ENCODE assay signal across 10 cellular contexts in genomic region chr17:17269926-17270773, GRCh38. TPM values are rescaled to one million over a fixed set of nuclear protein-coding genes. Genes with fewer than 3 reads are reported as not detected.
DNase-seq lines count a peak whose midpoint lies in the region; ATAC-seq and TF ChIP-seq lines count a peak whose summit lies in the region.
"Had no signal": no experiment of that assay in that cellular context is flagged by ENCODE, and none has a peak within 500 bp of the region (broad histone marks: within the 10 kb centered on the region; RNA-seq: fewer than 3 reads in every experiment).

No MANE protein-coding gene starts in this region.

- no peaks in the 10 kb centered on the region for H3K4me1 Mint-ChIP-seq in activated CD4-positive, alpha-beta T cell treated with anti-CD3 and anti-CD28 coated beads for 36 hours
- no peaks in the 10 kb centered on the region for H3K4me1 Mint-ChIP-seq in chondrocyte (ENCODE audit: low read depth)

- CTCF ChIA-PET in activated CD4-positive, alpha-beta T cell treated with anti-CD3 and anti-CD28 coated beads for 36 hours (lab: Charles Lee): interaction anchor here (0.6 to 1.9 kb wide), 14 partner anchors 9 to 736 kb away, joined by 3 to 21 read pairs (median 4); partner anchors contain the start of gene COPS3
- CTCF ChIA-PET in PC-3 (lab: Charles Lee): no interaction called here

- H3K27ac ChIP-seq in PC-3 (ENCODE audit: low read length): no peak overlapping the region

- H3K27me3 ChIP-seq in PC-3 (ENCODE audit: low read length): no peaks in the 10 kb centered on the region

- no peak overlapping the region for H3K4me2 ChIP-seq in PC-3 (ENCODE audit: low read length)

- intact Hi-C loops in activated CD4-positive, alpha-beta T cell treated with anti-CD3 and anti-CD28 coated beads for 36 hours (cut with DNase I, micrococcal nuclease): loop anchor here (1.0 to 5.0 kb wide), 3 partner anchors 32 to 43 kb away; partner anchors contain the start of gene NT5M (in 1 of the 2)
- intact Hi-C loops in PC-3 (cut with micrococcal nuclease): no loop called here

- TF ChIP-seq CTCF in PC-3 (conservative IDR thresholded peaks at IDR 0.05; ENCODE audit: low read depth, low read length) (peak; percentile 60), chondrocyte (IDR thresholded peaks at IDR 0.05) (peak; percentile 64)

- no peak overlapping the region for H3K27ac Mint-ChIP-seq in activated CD4-positive, alpha-beta T cell treated with anti-CD3 and anti-CD28 coated beads for 36 hours
- no peak overlapping the region for H3K27ac Mint-ChIP-seq in chondrocyte (ENCODE audit: unreplicated experiment)

- H3F3A ChIP-seq in PC-3 (ENCODE audit: low read length, unreplicated experiment): no peaks in the 10 kb centered on the region

- peaks cover 42% of the 10 kb centered on the region for H3K36me3 Mint-ChIP-seq in activated CD4-positive, alpha-beta T cell treated with anti-CD3 and anti-CD28 coated beads for 36 hours (ENCODE audit: low read depth)
- peaks cover 13% of the 10 kb centered on the region for H3K36me3 Mint-ChIP-seq in chondrocyte (ENCODE audit: low read depth)

- no peak overlapping the region for H3K4me3 Mint-ChIP-seq in activated CD4-positive, alpha-beta T cell treated with anti-CD3 and anti-CD28 coated beads for 36 hours
- H3K4me3 Mint-ChIP-seq in chondrocyte (ENCODE audit: unreplicated experiment): no peak overlapping the region

- DNase-seq in activated CD4-positive, alpha-beta T cell treated with anti-CD3 and anti-CD28 coated beads for 36 hours: peak; percentile 62
- DNase-seq in activated CD4-positive, alpha-beta T cell treated with anti-CD3 and anti-CD28 coated beads for 1 hour: no peak
- peak; percentile 37 for DNase-seq in PC-3
- no peak for DNase-seq in chondrocyte (ENCODE audit: low spot score)
- peak; percentile 20 for DNase-seq in stimulated activated CD4-positive, alpha-beta T cell treated with anti-CD3 and anti-CD28 coated beads, Interleukin-1b, Interleukin-23, amount 100 ng/mL, for 48 hours
- no peak for DNase-seq in kidney tubule cell (ENCODE audit: low spot score)
- no peak for DNase-seq in medulla oblongata (ENCODE audit: extremely low spot score)
- DNase-seq: left cardiac atrium, NCI-H446 had no signal

- H3K9me3 Mint-ChIP-seq in activated CD4-positive, alpha-beta T cell treated with anti-CD3 and anti-CD28 coated beads for 36 hours (ENCODE audit: low read depth): no peaks in the 10 kb centered on the region
- H3K9me3 Mint-ChIP-seq in chondrocyte (ENCODE audit: low read depth): no peaks in the 10 kb centered on the region

- POLR2A ChIA-PET in activated CD4-positive, alpha-beta T cell treated with anti-CD3 and anti-CD28 coated beads for 36 hours (lab: Charles Lee): no interaction called here
- POLR2A ChIA-PET in PC-3 (lab: Charles Lee; ENCODE audit: unreplicated experiment): no interaction called here

- H4K20me1 ChIP-seq in PC-3 (ENCODE audit: low read length): peaks cover 14% of the 10 kb centered on the region; the same call in 1 of the 2 replicates

- no peak for ATAC-seq in activated CD4-positive, alpha-beta T cell treated with anti-CD3 and anti-CD28 coated beads for 36 hours
- ATAC-seq in PC-3: no peak
- ATAC-seq in HG03045 (IDR thresholded peaks at IDR 0.05; ENCODE audit: unreplicated experiment): no peak
- ATAC-seq: left cardiac atrium had no signal

- no TSS peak for BruUV-seq in PC-3 (replicated peaks; lab: Mats Ljungman, UMichigan)

- no peaks in the 10 kb centered on the region for H3K27me3 Mint-ChIP-seq in activated CD4-positive, alpha-beta T cell treated with anti-CD3 and anti-CD28 coated beads for 36 hours
- H3K27me3 Mint-ChIP-seq in chondrocyte (ENCODE audit: low read depth): no peaks in the 10 kb centered on the region

- peaks cover 30% of the 10 kb centered on the region for H3K79me2 ChIP-seq in PC-3 (ENCODE audit: low read length)

- no peaks in the 10 kb centered on the region for H3K9me2 ChIP-seq in PC-3 (replicated peaks; ENCODE audit: low read length)

- no peak overlapping the region for H3K9ac ChIP-seq in PC-3 (ENCODE audit: low read length)

- H3K4me3 ChIP-seq in PC-3 (ENCODE audit: low read length): no peak overlapping the region

- no peak overlapping the region for H2AFZ ChIP-seq in PC-3 (ENCODE audit: low read length)

- H3K9me3 ChIP-seq in PC-3 (ENCODE audit: low read length): no peaks in the 10 kb centered on the region

- H3K36me3 ChIP-seq in PC-3 (ENCODE audit: low read depth, low read length): peaks cover 69% of the 10 kb centered on the region

- no peaks in the 10 kb centered on the region for H3K4me1 ChIP-seq in PC-3 (ENCODE audit: insufficient read depth, low read length)

RNA-seq across cellular contexts. Expression of gene COPS3, which starts 10.9 kb away (rescaled TPM):
- 10 to 100 TPM; 79.6 to 83.1 TPM for total RNA-seq in activated CD4-positive, alpha-beta T cell treated with anti-CD3 and anti-CD28 coated beads for 36 hours
- total RNA-seq in PC-3 (2014; rRNA removed) (178 and 205 TPM in 2 replicates), chondrocyte (50.9 to 69.0 TPM (median 55.8 TPM) in 3 replicates)

RNA-seq across cellular contexts. Expression of gene NT5M, which starts 33.0 kb away (rescaled TPM):
- total RNA-seq in activated CD4-positive, alpha-beta T cell treated with anti-CD3 and anti-CD28 coated beads for 36 hours: 1 to 10 TPM; 4.3 to 5.4 TPM
- total RNA-seq in PC-3 (2014; rRNA removed): 8.6 TPM in 2 replicates
- total RNA-seq in chondrocyte: 3.5 to 4.0 TPM (median 4.0 TPM) in 3 replicates

RNA-seq across cellular contexts. Expression of gene FLCN, which starts 33.2 kb away (rescaled TPM):
- total RNA-seq in activated CD4-positive, alpha-beta T cell treated with anti-CD3 and anti-CD28 coated beads for 36 hours: 10 to 100 TPM; 12.3 to 18.8 TPM
- total RNA-seq in PC-3 (2014; rRNA removed) (30.6 and 30.8 TPM in 2 replicates), chondrocyte (59.0 to 73.1 TPM (median 71.2 TPM) in 3 replicates)

Comparison
In these comparisons a context has a peak if more than half of its experiments do, and no peak if none do; other contexts are left out.
1. DNase-seq: peak in activated CD4-positive, alpha-beta T cell treated with anti-CD3 and anti-CD28 coated beads for 36 hours (single experiment), PC-3 (single experiment) and stimulated activated CD4-positive, alpha-beta T cell treated with anti-CD3 and anti-CD28 coated beads, Interleukin-1b, Interleukin-23, amount 100 ng/mL, for 48 hours (single experiment); none in activated CD4-positive, alpha-beta T cell treated with anti-CD3 and anti-CD28 coated beads for 1 hour (single experiment), chondrocyte (single experiment), kidney tubule cell (single experiment) and medulla oblongata (single experiment).